ENCODE assay signal across 1 cellular context in the genomic region with DNA sequence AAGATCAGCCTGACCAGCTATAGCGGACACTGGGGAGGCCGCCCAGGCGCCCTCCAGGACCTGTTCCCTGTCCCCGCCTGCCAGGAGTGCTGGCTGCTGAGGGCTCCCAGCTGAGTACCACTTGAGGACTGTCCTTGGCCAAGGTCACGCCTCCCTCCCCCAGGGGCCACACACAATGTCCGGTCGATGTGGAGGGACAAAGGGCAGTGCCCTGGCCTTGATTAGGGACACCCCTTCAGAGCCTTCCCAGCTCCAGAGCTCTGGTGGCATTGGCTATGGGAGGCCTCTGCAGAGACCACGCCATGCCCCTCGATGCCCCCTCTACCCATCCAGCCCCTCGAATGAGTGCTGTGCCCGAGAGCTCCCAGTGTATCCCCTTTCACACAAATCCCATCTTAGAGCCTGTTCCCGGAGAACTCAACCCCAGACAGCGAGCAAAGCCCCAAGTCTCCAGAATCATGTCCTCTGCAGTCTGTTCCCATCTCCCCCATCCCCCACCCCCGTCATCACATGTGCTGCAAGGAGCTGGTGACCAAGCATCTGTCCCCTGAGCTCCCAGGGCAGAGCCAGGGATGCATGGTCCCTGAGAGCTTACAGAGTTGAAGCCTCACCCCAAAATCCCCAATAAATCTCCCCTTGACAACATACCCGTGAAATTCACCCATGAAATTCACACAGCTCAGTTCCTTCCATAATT.
TF ChIP-seq lines count a peak whose summit lies in the region.

No MANE protein-coding gene starts in this region.

TF ChIP-seq in HepG2, 621 proteins besides CTCF, POLR2A, EP300 and RAD21 (continued from another document and continues in another):
- TF ChIP-seq, protein P1, sequence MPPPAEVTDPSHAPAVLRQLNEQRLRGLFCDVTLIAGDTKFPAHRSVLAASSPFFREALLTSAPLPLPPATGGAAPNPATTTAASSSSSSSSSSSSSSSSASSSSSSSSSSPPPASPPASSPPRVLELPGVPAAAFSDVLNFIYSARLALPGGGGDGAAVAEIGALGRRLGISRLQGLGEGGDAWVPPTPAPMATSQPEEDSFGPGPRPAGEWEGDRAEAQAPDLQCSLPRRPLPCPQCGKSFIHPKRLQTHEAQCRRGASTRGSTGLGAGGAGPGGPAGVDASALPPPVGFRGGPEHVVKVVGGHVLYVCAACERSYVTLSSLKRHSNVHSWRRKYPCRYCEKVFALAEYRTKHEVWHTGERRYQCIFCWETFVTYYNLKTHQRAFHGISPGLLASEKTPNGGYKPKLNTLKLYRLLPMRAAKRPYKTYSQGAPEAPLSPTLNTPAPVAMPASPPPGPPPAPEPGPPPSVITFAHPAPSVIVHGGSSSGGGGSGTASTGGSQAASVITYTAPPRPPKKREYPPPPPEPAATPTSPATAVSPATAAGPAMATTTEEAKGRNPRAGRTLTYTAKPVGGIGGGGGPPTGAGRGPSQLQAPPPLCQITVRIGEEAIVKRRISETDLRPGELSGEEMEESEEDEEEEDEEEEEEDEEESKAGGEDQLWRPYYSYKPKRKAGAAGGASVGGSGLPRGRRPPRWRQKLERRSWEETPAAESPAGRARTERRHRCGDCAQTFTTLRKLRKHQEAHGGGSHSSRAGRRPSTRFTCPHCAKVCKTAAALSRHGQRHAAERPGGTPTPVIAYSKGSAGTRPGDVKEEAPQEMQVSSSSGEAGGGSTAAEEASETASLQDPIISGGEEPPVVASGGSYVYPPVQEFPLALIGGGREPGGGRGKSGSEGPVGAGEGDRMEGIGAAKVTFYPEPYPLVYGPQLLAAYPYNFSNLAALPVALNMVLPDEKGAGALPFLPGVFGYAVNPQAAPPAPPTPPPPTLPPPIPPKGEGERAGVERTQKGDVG (CRISPR knock-in tag; IDR thresholded peaks at IDR 0.05; ENCODE audit: borderline replicate concordance): peak; percentile 37; the same call in 1 of the 2 replicates
- TF ChIP-seq, protein P2, sequence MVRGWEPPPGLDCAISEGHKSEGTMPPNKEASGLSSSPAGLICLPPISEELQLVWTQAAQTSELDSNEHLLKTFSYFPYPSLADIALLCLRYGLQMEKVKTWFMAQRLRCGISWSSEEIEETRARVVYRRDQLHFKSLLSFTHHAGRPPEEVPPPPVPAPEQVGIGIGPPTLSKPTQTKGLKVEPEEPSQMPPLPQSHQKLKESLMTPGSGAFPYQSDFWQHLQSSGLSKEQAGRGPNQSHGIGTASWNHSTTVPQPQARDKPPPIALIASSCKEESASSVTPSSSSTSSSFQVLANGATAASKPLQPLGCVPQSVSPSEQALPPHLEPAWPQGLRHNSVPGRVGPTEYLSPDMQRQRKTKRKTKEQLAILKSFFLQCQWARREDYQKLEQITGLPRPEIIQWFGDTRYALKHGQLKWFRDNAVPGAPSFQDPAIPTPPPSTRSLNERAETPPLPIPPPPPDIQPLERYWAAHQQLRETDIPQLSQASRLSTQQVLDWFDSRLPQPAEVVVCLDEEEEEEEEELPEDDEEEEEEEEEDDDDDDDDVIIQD (CRISPR knock-in tag; IDR thresholded peaks at IDR 0.05; ENCODE audit: low read depth): 0 out of 2 replicates have a peak, but pooled peaks have one; percentile 15
- TF ChIP-seq ZNF230 (CRISPR knock-in tag; IDR thresholded peaks at IDR 0.05) (peak; percentile 74; the same call in 1 of the 2 replicates), NR2F6 (IDR thresholded peaks at IDR 0.05) (peak; percentile 73), NR2F6 (CRISPR knock-in tag; IDR thresholded peaks at IDR 0.05) (peak; percentile 82), HOXA9 (CRISPR knock-in tag; IDR thresholded peaks at IDR 0.05; ENCODE audit: borderline replicate concordance) (no peak), NR2C2 (CRISPR knock-in tag; IDR thresholded peaks at IDR 0.05; ENCODE audit: borderline replicate concordance) (peak; percentile 66), ZC3H13 (CRISPR knock-in tag; IDR thresholded peaks at IDR 0.05) (0 out of 2 replicates have a peak, but pooled peaks have one; percentile 18), ZNF83 (CRISPR knock-in tag; IDR thresholded peaks at IDR 0.05; ENCODE audit: borderline replicate concordance) (no peak), ZNF367 (CRISPR knock-in tag; IDR thresholded peaks at IDR 0.05; ENCODE audit: borderline replicate concordance) (no peak), ZNF652 (CRISPR knock-in tag; IDR thresholded peaks at IDR 0.05; ENCODE audit: borderline replicate concordance, low read depth) (peak; percentile 54; the same call in 1 of the 2 replicates), ZMYM2 (CRISPR knock-in tag; IDR thresholded peaks at IDR 0.05) (peak; percentile 80; the same call in 1 of the 2 replicates), YEATS4 (CRISPR knock-in tag; IDR thresholded peaks at IDR 0.05; ENCODE audit: borderline replicate concordance) (0 out of 2 replicates have a peak, but pooled peaks have one; percentile 30), ZNF841 (CRISPR knock-in tag; IDR thresholded peaks at IDR 0.05; ENCODE audit: borderline replicate concordance) (no peak), SOX5 (CRISPR knock-in tag; IDR thresholded peaks at IDR 0.05; ENCODE audit: borderline replicate concordance) (peak; percentile 63; the same call in 1 of the 2 replicates), POGZ (CRISPR knock-in tag; IDR thresholded peaks at IDR 0.05) (peak; percentile 86), DMAP1 (CRISPR knock-in tag; IDR thresholded peaks at IDR 0.05) (no peak), NR2F1 (CRISPR knock-in tag; IDR thresholded peaks at IDR 0.05) (peak in 1 of 2 experiments; percentile 82; a peak in 2 of 4 replicates), ASH2L (IDR thresholded peaks at IDR 0.05; ENCODE audit: insufficient read length, low read depth, low read length) (no peak), STAG1 (CRISPR knock-in tag; IDR thresholded peaks at IDR 0.05) (0 out of 2 replicates have a peak, but pooled peaks have one; percentile 1), NFE2L1 (CRISPR knock-in tag; IDR thresholded peaks at IDR 0.05; ENCODE audit: borderline replicate concordance) (no peak)
- TF ChIP-seq, protein P3, sequence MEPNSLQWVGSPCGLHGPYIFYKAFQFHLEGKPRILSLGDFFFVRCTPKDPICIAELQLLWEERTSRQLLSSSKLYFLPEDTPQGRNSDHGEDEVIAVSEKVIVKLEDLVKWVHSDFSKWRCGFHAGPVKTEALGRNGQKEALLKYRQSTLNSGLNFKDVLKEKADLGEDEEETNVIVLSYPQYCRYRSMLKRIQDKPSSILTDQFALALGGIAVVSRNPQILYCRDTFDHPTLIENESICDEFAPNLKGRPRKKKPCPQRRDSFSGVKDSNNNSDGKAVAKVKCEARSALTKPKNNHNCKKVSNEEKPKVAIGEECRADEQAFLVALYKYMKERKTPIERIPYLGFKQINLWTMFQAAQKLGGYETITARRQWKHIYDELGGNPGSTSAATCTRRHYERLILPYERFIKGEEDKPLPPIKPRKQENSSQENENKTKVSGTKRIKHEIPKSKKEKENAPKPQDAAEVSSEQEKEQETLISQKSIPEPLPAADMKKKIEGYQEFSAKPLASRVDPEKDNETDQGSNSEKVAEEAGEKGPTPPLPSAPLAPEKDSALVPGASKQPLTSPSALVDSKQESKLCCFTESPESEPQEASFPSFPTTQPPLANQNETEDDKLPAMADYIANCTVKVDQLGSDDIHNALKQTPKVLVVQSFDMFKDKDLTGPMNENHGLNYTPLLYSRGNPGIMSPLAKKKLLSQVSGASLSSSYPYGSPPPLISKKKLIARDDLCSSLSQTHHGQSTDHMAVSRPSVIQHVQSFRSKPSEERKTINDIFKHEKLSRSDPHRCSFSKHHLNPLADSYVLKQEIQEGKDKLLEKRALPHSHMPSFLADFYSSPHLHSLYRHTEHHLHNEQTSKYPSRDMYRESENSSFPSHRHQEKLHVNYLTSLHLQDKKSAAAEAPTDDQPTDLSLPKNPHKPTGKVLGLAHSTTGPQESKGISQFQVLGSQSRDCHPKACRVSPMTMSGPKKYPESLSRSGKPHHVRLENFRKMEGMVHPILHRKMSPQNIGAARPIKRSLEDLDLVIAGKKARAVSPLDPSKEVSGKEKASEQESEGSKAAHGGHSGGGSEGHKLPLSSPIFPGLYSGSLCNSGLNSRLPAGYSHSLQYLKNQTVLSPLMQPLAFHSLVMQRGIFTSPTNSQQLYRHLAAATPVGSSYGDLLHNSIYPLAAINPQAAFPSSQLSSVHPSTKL (CRISPR knock-in tag; IDR thresholded peaks at IDR 0.05): peak; percentile 59
- TF ChIP-seq, protein P4, sequence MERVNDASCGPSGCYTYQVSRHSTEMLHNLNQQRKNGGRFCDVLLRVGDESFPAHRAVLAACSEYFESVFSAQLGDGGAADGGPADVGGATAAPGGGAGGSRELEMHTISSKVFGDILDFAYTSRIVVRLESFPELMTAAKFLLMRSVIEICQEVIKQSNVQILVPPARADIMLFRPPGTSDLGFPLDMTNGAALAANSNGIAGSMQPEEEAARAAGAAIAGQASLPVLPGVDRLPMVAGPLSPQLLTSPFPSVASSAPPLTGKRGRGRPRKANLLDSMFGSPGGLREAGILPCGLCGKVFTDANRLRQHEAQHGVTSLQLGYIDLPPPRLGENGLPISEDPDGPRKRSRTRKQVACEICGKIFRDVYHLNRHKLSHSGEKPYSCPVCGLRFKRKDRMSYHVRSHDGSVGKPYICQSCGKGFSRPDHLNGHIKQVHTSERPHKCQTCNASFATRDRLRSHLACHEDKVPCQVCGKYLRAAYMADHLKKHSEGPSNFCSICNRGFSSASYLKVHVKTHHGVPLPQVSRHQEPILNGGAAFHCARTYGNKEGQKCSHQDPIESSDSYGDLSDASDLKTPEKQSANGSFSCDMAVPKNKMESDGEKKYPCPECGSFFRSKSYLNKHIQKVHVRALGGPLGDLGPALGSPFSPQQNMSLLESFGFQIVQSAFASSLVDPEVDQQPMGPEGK (CRISPR knock-in tag; IDR thresholded peaks at IDR 0.05): peak; percentile 68; the same call in 1 of the 2 replicates
- TF ChIP-seq, protein P5, sequence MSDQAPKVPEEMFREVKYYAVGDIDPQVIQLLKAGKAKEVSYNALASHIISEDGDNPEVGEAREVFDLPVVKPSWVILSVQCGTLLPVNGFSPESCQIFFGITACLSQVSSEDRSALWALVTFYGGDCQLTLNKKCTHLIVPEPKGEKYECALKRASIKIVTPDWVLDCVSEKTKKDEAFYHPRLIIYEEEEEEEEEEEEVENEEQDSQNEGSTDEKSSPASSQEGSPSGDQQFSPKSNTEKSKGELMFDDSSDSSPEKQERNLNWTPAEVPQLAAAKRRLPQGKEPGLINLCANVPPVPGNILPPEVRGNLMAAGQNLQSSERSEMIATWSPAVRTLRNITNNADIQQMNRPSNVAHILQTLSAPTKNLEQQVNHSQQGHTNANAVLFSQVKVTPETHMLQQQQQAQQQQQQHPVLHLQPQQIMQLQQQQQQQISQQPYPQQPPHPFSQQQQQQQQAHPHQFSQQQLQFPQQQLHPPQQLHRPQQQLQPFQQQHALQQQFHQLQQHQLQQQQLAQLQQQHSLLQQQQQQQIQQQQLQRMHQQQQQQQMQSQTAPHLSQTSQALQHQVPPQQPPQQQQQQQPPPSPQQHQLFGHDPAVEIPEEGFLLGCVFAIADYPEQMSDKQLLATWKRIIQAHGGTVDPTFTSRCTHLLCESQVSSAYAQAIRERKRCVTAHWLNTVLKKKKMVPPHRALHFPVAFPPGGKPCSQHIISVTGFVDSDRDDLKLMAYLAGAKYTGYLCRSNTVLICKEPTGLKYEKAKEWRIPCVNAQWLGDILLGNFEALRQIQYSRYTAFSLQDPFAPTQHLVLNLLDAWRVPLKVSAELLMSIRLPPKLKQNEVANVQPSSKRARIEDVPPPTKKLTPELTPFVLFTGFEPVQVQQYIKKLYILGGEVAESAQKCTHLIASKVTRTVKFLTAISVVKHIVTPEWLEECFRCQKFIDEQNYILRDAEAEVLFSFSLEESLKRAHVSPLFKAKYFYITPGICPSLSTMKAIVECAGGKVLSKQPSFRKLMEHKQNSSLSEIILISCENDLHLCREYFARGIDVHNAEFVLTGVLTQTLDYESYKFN (CRISPR knock-in tag; conservative IDR thresholded peaks at IDR 0.05): peak; percentile 86
- TF ChIP-seq, protein P6, sequence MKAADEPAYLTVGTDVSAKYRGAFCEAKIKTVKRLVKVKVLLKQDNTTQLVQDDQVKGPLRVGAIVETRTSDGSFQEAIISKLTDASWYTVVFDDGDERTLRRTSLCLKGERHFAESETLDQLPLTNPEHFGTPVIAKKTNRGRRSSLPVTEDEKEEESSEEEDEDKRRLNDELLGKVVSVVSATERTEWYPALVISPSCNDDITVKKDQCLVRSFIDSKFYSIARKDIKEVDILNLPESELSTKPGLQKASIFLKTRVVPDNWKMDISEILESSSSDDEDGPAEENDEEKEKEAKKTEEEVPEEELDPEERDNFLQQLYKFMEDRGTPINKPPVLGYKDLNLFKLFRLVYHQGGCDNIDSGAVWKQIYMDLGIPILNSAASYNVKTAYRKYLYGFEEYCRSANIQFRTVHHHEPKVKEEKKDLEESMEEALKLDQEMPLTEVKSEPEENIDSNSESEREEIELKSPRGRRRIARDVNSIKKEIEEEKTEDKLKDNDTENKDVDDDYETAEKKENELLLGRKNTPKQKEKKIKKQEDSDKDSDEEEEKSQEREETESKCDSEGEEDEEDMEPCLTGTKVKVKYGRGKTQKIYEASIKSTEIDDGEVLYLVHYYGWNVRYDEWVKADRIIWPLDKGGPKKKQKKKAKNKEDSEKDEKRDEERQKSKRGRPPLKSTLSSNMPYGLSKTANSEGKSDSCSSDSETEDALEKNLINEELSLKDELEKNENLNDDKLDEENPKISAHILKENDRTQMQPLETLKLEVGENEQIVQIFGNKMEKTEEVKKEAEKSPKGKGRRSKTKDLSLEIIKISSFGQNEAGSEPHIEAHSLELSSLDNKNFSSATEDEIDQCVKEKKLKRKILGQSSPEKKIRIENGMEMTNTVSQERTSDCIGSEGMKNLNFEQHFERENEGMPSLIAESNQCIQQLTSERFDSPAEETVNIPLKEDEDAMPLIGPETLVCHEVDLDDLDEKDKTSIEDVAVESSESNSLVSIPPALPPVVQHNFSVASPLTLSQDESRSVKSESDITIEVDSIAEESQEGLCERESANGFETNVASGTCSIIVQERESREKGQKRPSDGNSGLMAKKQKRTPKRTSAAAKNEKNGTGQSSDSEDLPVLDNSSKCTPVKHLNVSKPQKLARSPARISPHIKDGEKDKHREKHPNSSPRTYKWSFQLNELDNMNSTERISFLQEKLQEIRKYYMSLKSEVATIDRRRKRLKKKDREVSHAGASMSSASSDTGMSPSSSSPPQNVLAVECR (CRISPR knock-in tag; IDR thresholded peaks at IDR 0.05; ENCODE audit: borderline replicate concordance): peak; percentile 25; the same call in 1 of the 2 replicates
- TF ChIP-seq, protein P7, sequence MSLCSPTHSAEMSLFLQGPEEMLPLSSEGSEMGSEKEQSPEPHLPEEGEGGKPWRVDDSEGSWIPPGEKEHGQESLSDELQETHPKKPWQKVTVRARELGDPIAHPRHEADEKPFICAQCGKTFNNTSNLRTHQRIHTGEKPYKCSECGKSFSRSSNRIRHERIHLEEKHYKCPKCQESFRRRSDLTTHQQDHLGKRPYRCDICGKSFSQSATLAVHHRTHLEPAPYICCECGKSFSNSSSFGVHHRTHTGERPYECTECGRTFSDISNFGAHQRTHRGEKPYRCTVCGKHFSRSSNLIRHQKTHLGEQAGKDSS (CRISPR knock-in tag; IDR thresholded peaks at IDR 0.05; ENCODE audit: borderline replicate concordance, low read depth): peak; percentile 85; the same call in 1 of the 2 replicates
- TF ChIP-seq, protein P8, sequence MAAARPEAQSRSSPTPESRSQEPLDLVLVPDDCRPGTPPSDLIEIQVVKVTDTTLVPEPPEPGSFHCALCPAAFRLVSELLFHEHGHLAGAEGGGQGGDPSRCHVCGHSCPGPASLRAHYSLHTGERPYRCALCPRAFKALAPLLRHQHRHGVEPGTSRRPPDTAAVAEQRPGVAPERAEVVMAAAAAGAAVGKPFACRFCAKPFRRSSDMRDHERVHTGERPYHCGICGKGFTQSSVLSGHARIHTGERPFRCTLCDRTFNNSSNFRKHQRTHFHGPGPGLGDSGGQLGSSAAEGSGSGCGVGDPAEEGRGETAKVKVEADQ (CRISPR knock-in tag; IDR thresholded peaks at IDR 0.05; ENCODE audit: borderline replicate concordance): no peak
- TF ChIP-seq, protein P9, sequence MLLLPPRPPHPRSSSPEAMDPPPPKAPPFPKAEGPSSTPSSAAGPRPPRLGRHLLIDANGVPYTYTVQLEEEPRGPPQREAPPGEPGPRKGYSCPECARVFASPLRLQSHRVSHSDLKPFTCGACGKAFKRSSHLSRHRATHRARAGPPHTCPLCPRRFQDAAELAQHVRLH (CRISPR knock-in tag; IDR thresholded peaks at IDR 0.05; ENCODE audit: borderline replicate concordance, low read depth): peak; percentile 37; the same call in 1 of the 2 replicates
